1 cellular context compared by ENCODE assay signal in genomic region chr9:132354645-132355355, GRCh38.
TF ChIP-seq lines count a peak whose summit lies in the region.

Gene SETX (minus strand): TSS chr9:132354986. CDS start chr9:132349428, 5,558 bp downstream.

TF ChIP-seq in HEK293, 187 proteins besides CTCF, POLR2A, EP300 and RAD21 (continued from another document and continues in another):
- TF ChIP-seq ZNF529 (tag by site-specific recombination; IDR thresholded peaks at IDR 0.05; ENCODE audit: insufficient replicate concordance) (no peak), GLI2 (tag by site-specific recombination; IDR thresholded peaks at IDR 0.05; ENCODE audit: borderline replicate concordance, low read depth) (no peak), SP2 (tag by site-specific recombination; IDR thresholded peaks at IDR 0.05) (peak; percentile 85), IKZF3 (tag by site-specific recombination; IDR thresholded peaks at IDR 0.05) (no peak), ZBTB7A (tag by site-specific recombination; IDR thresholded peaks at IDR 0.05; ENCODE audit: low read depth) (0 out of 2 replicates have a peak, but pooled peaks have one; percentile 55), ZNF837 (tag by site-specific recombination; IDR thresholded peaks at IDR 0.05) (no peak), ZNF514 (tag by site-specific recombination; IDR thresholded peaks at IDR 0.05) (no peak), ZSCAN30 (tag by site-specific recombination; IDR thresholded peaks at IDR 0.05) (peak; percentile 79), ZNF404 (tag by site-specific recombination; IDR thresholded peaks at IDR 0.05) (no peak), OSR2 (tag by site-specific recombination; IDR thresholded peaks at IDR 0.05) (0 out of 2 replicates have a peak, but pooled peaks have one; percentile 10), SP7 (tag by site-specific recombination; IDR thresholded peaks at IDR 0.05) (peak; percentile 63), ZNF561 (tag by site-specific recombination; IDR thresholded peaks at IDR 0.05; ENCODE audit: borderline replicate concordance) (peak; percentile 52; the same call in 1 of the 2 replicates), ZBTB11 (tag by site-specific recombination; conservative IDR thresholded peaks at IDR 0.05; ENCODE audit: low read depth) (peak; percentile 94), ZNF596 (tag by site-specific recombination; IDR thresholded peaks at IDR 0.05) (peak; percentile 59; the same call in 1 of the 2 replicates), ZNF2 (tag by site-specific recombination; IDR thresholded peaks at IDR 0.05) (no peak), ZNF548 (tag by site-specific recombination; IDR thresholded peaks at IDR 0.05) (no peak), TSHZ1 (tag by site-specific recombination; IDR thresholded peaks at IDR 0.05; ENCODE audit: borderline replicate concordance) (no peak), SCRT2 (tag by site-specific recombination; IDR thresholded peaks at IDR 0.05) (peak; percentile 99), ZNF704 (tag by site-specific recombination; IDR thresholded peaks at IDR 0.05) (no peak), ZNF121 (tag by site-specific recombination; IDR thresholded peaks at IDR 0.05) (peak; percentile 36; the same call in 1 of the 2 replicates), KLF7 (tag by site-specific recombination; IDR thresholded peaks at IDR 0.05; ENCODE audit: borderline replicate concordance) (0 out of 2 replicates have a peak, but pooled peaks have one; percentile 50), MEIS1 (CRISPR knock-in tag; IDR thresholded peaks at IDR 0.05; ENCODE audit: borderline replicate concordance) (no peak), ZNF280D (tag by site-specific recombination; IDR thresholded peaks at IDR 0.05) (no peak), ZNF366 (tag by site-specific recombination; conservative IDR thresholded peaks at IDR 0.05) (no peak), ZNF292 (tag by site-specific recombination; IDR thresholded peaks at IDR 0.05; ENCODE audit: borderline replicate concordance, low read depth) (no peak), ZFP37 (tag by site-specific recombination; IDR thresholded peaks at IDR 0.05) (no peak), ZSCAN23 (tag by site-specific recombination; IDR thresholded peaks at IDR 0.05) (no peak), ZNF645 (tag by site-specific recombination; IDR thresholded peaks at IDR 0.05) (no peak), ZFHX2 (tag by site-specific recombination; conservative IDR thresholded peaks at IDR 0.05) (peak; percentile 96), REST (tag by site-specific recombination; IDR thresholded peaks at IDR 0.05) (no peak), ZNF155 (tag by site-specific recombination; IDR thresholded peaks at IDR 0.05) (no peak), ZNF280C (tag by site-specific recombination; IDR thresholded peaks at IDR 0.05) (no peak), ZNF664 (tag by site-specific recombination; IDR thresholded peaks at IDR 0.05) (no peak), PATZ1 (tag by site-specific recombination; IDR thresholded peaks at IDR 0.05) (peak; percentile 93), ZSCAN18 (tag by site-specific recombination; IDR thresholded peaks at IDR 0.05) (0 out of 2 replicates have a peak, but pooled peaks have one; percentile 14)
